Comparison of ENCODE assay signal across 19 cellular contexts in genomic region chr2:230939691-230940475, GRCh38. TPM values are rescaled to one million over a fixed set of nuclear protein-coding genes. Genes with fewer than 3 reads are reported as not detected.
DNase-seq lines count a peak whose midpoint lies in the region; ATAC-seq and TF ChIP-seq lines count a peak whose summit lies in the region.
"Had no signal": no experiment of that assay in that cellular context is flagged by ENCODE, and none has a peak within 500 bp of the region (broad histone marks: within the 10 kb centered on the region; RNA-seq: fewer than 3 reads in every experiment).

No MANE protein-coding gene starts in this region.

- H3K4me1 ChIP-seq in right atrium auricular region (no peaks in the 10 kb centered on the region), endodermal cell (ENCODE audit: control insufficient read depth, insufficient read depth, low read length) (no peaks in the 10 kb centered on the region), spleen (peaks cover 0 to 17% (median 7%) of the 10 kb centered on the region in 6 donors)

- ATAC-seq in left ventricle myocardium superior (no peak), HG02588 (IDR thresholded peaks at IDR 0.05; ENCODE audit: unreplicated experiment) (no peak)
- ATAC-seq: GM23338, K562 had no signal

- no peak overlapping the region for H3K4me3 ChIP-seq in right atrium auricular region
- no peak overlapping the region for H3K4me3 ChIP-seq in endodermal cell (ENCODE audit: low read length)
- H3K4me3 ChIP-seq in spleen, result no peak overlapping the region
- H3K4me3 ChIP-seq: GM23338, K562 had no signal

- TF ChIP-seq CTCF in right atrium auricular region (IDR thresholded peaks at IDR 0.05) (no peak), endodermal cell (conservative IDR thresholded peaks at IDR 0.05) (no peak), spleen (IDR thresholded peaks at IDR 0.05 in 8 of 11, conservative IDR thresholded peaks at IDR 0.05 in 3 of 11) (no peak), GM20000 (IDR thresholded peaks at IDR 0.05; ENCODE audit: extremely low read depth, missing control alignments) (no peak)

- no peaks in the 10 kb centered on the region for H3K36me3 ChIP-seq in right atrium auricular region
- no peaks in the 10 kb centered on the region for H3K36me3 ChIP-seq in endodermal cell (ENCODE audit: control insufficient read depth, insufficient read depth, low read length)
- no peaks in the 10 kb centered on the region for H3K36me3 ChIP-seq in spleen

- DNase-seq in right atrium auricular region (ENCODE audit: low spot score) (peak; percentile 34), left ventricle myocardium superior (no peak), endodermal cell (peak; percentile 38), spleen (peak; percentile 52), SK-N-DZ (ENCODE audit: low spot score) (no peak), GM20000 (ENCODE audit: low spot score) (no peak)
- DNase-seq: CD4-positive, alpha-beta memory T cell; GF-D8; NCI-H1105; NCI-H2081; NCI-H2171 treated with DMSO at 0.1 percent for 48 hours; NCI-H446 treated with DMSO at 0.1 percent for 48 hours; NK-92 treated with Interleukin-12 subunit alpha and Interleukin-12 subunit beta, amount 100 ng/mL, for 24 hours; OCI-M1 had no signal

- 93 to 94% methylated on average over 13 to 18 of the region's 18 CpGs for WGBS in endodermal cell (ENCODE audit: insufficient coverage in 1 of 2, insufficient read length in 1 of 2), 2 experiments
- WGBS in spleen, 5 donors, result 84 to 88% (median 87%) methylated on average over 14 to 18 of the region's 18 CpGs

- H3K36me3 Mint-ChIP-seq in endodermal cell (ENCODE audit: low read depth), result peaks cover 4% of the 10 kb centered on the region
- H3K36me3 Mint-ChIP-seq: CD4-positive, alpha-beta memory T cell had no signal

- H3K27ac Mint-ChIP-seq in endodermal cell, result no peak overlapping the region
- H3K27ac Mint-ChIP-seq: GM23338 had no signal

- peaks cover 1% of the 10 kb centered on the region for H3K27me3 Mint-ChIP-seq in endodermal cell (ENCODE audit: insufficient read depth)

- TF ChIP-seq POLR2A in spleen (IDR thresholded peaks at IDR 0.05), result no peak

- intact Hi-C loops in left ventricle myocardium superior (cut with micrococcal nuclease), result no loop called here
- intact Hi-C loops in spleen (cut with DNase I; ENCODE audit: low total_unique reads), result no loop called here

- H3K9me3 ChIP-seq in right atrium auricular region (no peaks in the 10 kb centered on the region), endodermal cell (ENCODE audit: control insufficient read depth, low read length) (peaks cover 18% of the 10 kb centered on the region), spleen (peaks cover 0 to 36% (median 25%) of the 10 kb centered on the region in 8 donors)

- H3K9me3 Mint-ChIP-seq in endodermal cell, result peaks cover 23% of the 10 kb centered on the region

- H3K9ac ChIP-seq in endodermal cell (ENCODE audit: extremely low read depth, low read length, poor library complexity, severe bottlenecking), result no peak overlapping the region

- no peak overlapping the region for H3K27ac ChIP-seq in right atrium auricular region
- no peak overlapping the region for H3K27ac ChIP-seq in endodermal cell (ENCODE audit: low read depth, low read length)
- no peak overlapping the region for H3K27ac ChIP-seq in spleen

- H3K4me3 Mint-ChIP-seq in endodermal cell, result no peak overlapping the region
- H3K4me3 Mint-ChIP-seq: CD4-positive, alpha-beta memory T cell; GM23338 had no signal

- no peaks in the 10 kb centered on the region for H3K4me1 Mint-ChIP-seq in endodermal cell
- H3K4me1 Mint-ChIP-seq: GM23338 had no signal

- no peaks in the 10 kb centered on the region for H3K27me3 ChIP-seq in right atrium auricular region
- H3K27me3 ChIP-seq in endodermal cell (ENCODE audit: control insufficient read depth, insufficient read depth, low read length, poor library complexity, severe bottlenecking), result no peaks in the 10 kb centered on the region
- peaks cover 0 to 12% (median 0%) of the 10 kb centered on the region in 7 donors for H3K27me3 ChIP-seq in spleen (replicated peaks in 1 of 7)

RNA-seq across cellular contexts. Expression of gene GPR55, which starts 14.8 kb away (rescaled TPM):
- total RNA-seq in right atrium auricular region (not detected), left ventricle myocardium superior (not detected), endodermal cell (1 to 10 TPM; 2.6 to 7.5 TPM), spleen (1 to 10 TPM; 2.5 to 6.8 (median 5.2) TPM)
- 0.64 TPM for polyA plus RNA-seq in endodermal cell (2013, experiment 1 of 2)
- polyA plus RNA-seq in endodermal cell (2013, experiment 2 of 2), result 0.21 TPM
- polyA plus RNA-seq in spleen, result 1 to 10 TPM in 2 of 3 donors, under 1 TPM in 1; 0.86 to 2.0 (median 1.7) TPM
- not detected in 2 replicates for polyA plus RNA-seq in SK-N-DZ (2014; cell fraction: cytosol; rRNA removed)
- polyA plus RNA-seq in SK-N-DZ (2014; cell fraction: nucleus; rRNA removed), result not detected in 2 replicates
- total RNA-seq: GM23338, Right ventricle myocardium superior had no signal
- polyA plus RNA-seq: BJ, GM23338 had no signal

RNA-seq across cellular contexts. Expression of gene SPATA3, which starts 56.0 kb away (rescaled TPM):
- not detected for total RNA-seq in right atrium auricular region
- not detected for total RNA-seq in left ventricle myocardium superior
- not detected for total RNA-seq in endodermal cell
- not detected for polyA plus RNA-seq in endodermal cell (2013, experiment 1 of 2)
- polyA plus RNA-seq in endodermal cell (2013, experiment 2 of 2), result not detected
- not detected for total RNA-seq in spleen
- not detected for polyA plus RNA-seq in spleen
- not detected in 2 replicates for polyA plus RNA-seq in SK-N-DZ (2014; cell fraction: cytosol; rRNA removed)
- polyA plus RNA-seq in SK-N-DZ (2014; cell fraction: nucleus; rRNA removed), result not detected in 2 replicates
- total RNA-seq: CD4-positive, alpha-beta memory T cell; GM23338; K562; Right ventricle myocardium superior had no signal
- polyA plus RNA-seq: BJ; CD4-positive, alpha-beta memory T cell; GM23338; K562 had no signal

Comparison
In these comparisons a context has a peak if more than half of its experiments do, and no peak if none do; other contexts are left out.
1. DNase-seq: peak in right atrium auricular region (single experiment), endodermal cell (single experiment) and spleen (single experiment); none in left ventricle myocardium superior (single experiment), SK-N-DZ (single experiment) and GM20000 (single experiment).